Comparison of ENCODE assay signal across 8 cellular contexts in the genomic region with DNA sequence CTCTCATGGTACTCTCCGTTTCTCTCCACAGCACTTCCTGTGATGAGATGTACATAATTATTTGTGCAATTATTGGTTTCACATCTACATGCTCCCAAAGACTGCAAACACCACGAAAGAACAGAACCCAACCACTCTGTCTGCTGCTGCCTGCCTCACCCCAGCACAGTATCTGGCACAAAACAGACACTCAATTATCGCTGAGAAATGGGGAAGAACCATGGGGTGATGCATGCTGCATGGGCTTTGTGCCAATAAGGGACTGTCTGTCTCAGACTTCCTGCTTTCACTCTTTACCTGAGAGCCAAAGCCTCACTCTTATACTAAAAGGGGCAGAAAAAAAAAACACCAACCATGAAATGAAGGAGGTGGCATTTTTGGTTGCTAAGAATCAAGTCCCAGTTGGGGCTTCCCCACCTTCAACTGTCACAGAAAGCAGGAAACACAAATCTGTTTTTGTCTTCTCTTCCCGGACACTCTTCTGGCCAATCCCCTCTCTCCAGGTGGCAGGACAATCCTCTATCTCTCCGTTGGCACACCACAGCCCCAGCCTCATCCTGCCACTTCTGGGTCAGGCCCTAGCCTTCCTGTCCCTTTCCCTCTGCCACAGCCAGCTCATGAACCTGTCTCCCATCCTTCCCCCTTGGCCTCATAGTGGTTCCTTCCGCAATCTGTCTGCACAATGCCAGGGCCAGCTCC.
DNase-seq lines count a peak whose midpoint lies in the region; ATAC-seq, FAIRE-seq and TF ChIP-seq lines count a peak whose summit lies in the region.

No MANE protein-coding gene starts in this region.

- TF ChIP-seq CTCF in pancreas (IDR thresholded peaks at IDR 0.05) (no peak), tibial artery (IDR thresholded peaks at IDR 0.05) (no peak)

- ATAC-seq in HG03095 (IDR thresholded peaks at IDR 0.05; ENCODE audit: unreplicated experiment) = peak; percentile 75
- peak in 1 of 4 donors; percentile 28 for ATAC-seq in pancreas

- no peaks in the 10 kb centered on the region for H3K9me3 Mint-ChIP-seq in activated naive CD8-positive, alpha-beta T cell treated with anti-CD3 and anti-CD28 coated beads for 36 hours

- H3K9me3 ChIP-seq in pancreas (no peaks in the 10 kb centered on the region), tibial artery (no peaks in the 10 kb centered on the region), HAP-1 (no peaks in the 10 kb centered on the region)

- 64 to 78% methylated on average over 6 of the region's 6 CpGs for WGBS in pancreas, 2 donors

- intact Hi-C loops in pancreas (cut with DNase I) = no loop called here
- intact Hi-C loops in tibial artery (cut with DNase I; ENCODE audit: low total_unique reads) = no loop called here

- H3K27me3 ChIP-seq in pancreas (no peaks in the 10 kb centered on the region), tibial artery (no peaks in the 10 kb centered on the region), HAP-1 (ENCODE audit: low read depth) (no peaks in the 10 kb centered on the region)

- H3K27me3 Mint-ChIP-seq in activated naive CD8-positive, alpha-beta T cell treated with anti-CD3 and anti-CD28 coated beads for 36 hours = peaks cover 10% of the 10 kb centered on the region

- DNase-seq in GM19238 (ENCODE audit: insufficient read length, low spot score) (peak; percentile 27), SKM-1 (lab: John Stamatoyannopoulos, UW; ENCODE audit: unreplicated experiment) (peak; percentile 53), pancreas (no peak), tibial artery (no peak), NCI-H748 (lab: John Stamatoyannopoulos, UW; ENCODE audit: unreplicated experiment) (no peak), HAP-1 (ENCODE audit: low spot score in 2 of 2) (no peak)
- peak; percentile 75 for DNase-seq in activated naive CD8-positive, alpha-beta T cell treated with anti-CD3 and anti-CD28 coated beads for 36 hours

- peak overlapping the region in 3 of 4 donors; percentile 67 to 80 (median 74) for H3K27ac ChIP-seq in pancreas
- no peak overlapping the region for H3K27ac ChIP-seq in tibial artery

- no peak for FAIRE-seq in pancreas (lab: Jason Lieb, UNC)

- peak overlapping the region; percentile 69 for H3K4me3 Mint-ChIP-seq in activated naive CD8-positive, alpha-beta T cell treated with anti-CD3 and anti-CD28 coated beads for 36 hours

- H3K27ac Mint-ChIP-seq in activated naive CD8-positive, alpha-beta T cell treated with anti-CD3 and anti-CD28 coated beads for 36 hours = peak overlapping the region; percentile 89

- H3K4me3 ChIP-seq in pancreas (no peak overlapping the region), tibial artery (no peak overlapping the region), HAP-1 (no peak overlapping the region)

- H3K4me1 ChIP-seq in pancreas (peaks cover 31 to 55% (median 49%) of the 10 kb centered on the region in 3 donors), tibial artery (peaks cover 0 to 31% (median 18%) of the 10 kb centered on the region in 4 donors), HAP-1 (no peaks in the 10 kb centered on the region)

- peaks cover 1% of the 10 kb centered on the region for H3K36me3 Mint-ChIP-seq in activated naive CD8-positive, alpha-beta T cell treated with anti-CD3 and anti-CD28 coated beads for 36 hours

- in situ Hi-C loops in HAP-1 (cut with MboI; ENCODE audit: low sequenced_read_pairs) = no loop called here

- H3K36me3 ChIP-seq in pancreas = no peaks in the 10 kb centered on the region
- no peaks in the 10 kb centered on the region for H3K36me3 ChIP-seq in tibial artery
- H3K36me3 ChIP-seq in HAP-1 (replicated peaks) = no peaks in the 10 kb centered on the region

- peaks cover 32% of the 10 kb centered on the region for H3K4me1 Mint-ChIP-seq in activated naive CD8-positive, alpha-beta T cell treated with anti-CD3 and anti-CD28 coated beads for 36 hours

Comparison
In these comparisons a context has a peak if more than half of its experiments do, and no peak if none do; other contexts are left out.
1. DNase-seq: peak in GM19238 (single experiment), SKM-1 (single experiment) and activated naive CD8-positive, alpha-beta T cell treated with anti-CD3 and anti-CD28 coated beads for 36 hours (single experiment); none in pancreas (0 of 6), tibial artery (0 of 2), NCI-H748 (single experiment) and HAP-1 (0 of 2).
2. H3K27ac ChIP-seq: peak in pancreas (3 of 4); none in tibial artery (0 of 2).